1 cellular context compared by ENCODE assay signal in the genomic region with DNA sequence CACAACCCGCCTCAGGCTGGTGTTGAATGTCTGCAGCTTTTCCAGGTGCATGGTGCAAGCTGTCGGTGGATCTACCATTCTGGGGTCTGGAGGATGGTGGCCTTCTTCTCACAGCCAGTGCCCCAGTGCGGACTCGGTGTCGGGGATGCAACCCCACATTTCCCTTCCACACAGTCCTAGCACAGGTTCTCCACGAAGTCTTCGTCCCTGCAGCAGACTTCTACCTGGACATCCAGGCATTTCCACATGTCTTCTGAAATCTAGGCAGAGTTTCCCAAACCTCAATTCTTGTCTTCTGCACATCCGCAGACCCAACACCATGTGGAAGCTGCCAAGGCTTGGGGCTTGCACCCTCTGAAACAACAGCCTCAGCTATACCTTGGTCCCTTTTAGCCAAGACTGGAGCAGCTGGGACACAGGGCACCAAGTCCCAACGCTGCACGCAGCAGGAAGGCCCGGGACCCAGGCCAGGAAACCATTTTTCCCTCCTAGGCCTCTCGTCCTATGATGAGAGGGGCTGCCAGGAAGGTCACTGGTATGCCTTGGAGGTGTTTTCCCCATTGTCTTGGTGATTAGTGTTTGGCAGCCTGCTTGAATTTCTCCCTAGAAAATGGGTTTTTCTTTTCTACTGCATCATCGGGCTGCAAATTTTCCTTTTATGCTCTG.
TF ChIP-seq lines count a peak whose summit lies in the region.

No MANE protein-coding gene starts in this region.

TF ChIP-seq in HEK293, 187 proteins besides CTCF, POLR2A, EP300 and RAD21:
- TF ChIP-seq ZNF544 (tag by site-specific recombination; IDR thresholded peaks at IDR 0.05), result no peak
- peak; percentile 94 for TF ChIP-seq ZNF585B (tag by site-specific recombination; IDR thresholded peaks at IDR 0.05)
- TF ChIP-seq ZNF169 (tag by site-specific recombination; IDR thresholded peaks at IDR 0.05), result no peak
- no peak for TF ChIP-seq ZNF623 (tag by site-specific recombination; IDR thresholded peaks at IDR 0.05)
- TF ChIP-seq SETDB1 (IDR thresholded peaks at IDR 0.05; ENCODE audit: insufficient read length, low read length), result peak; percentile 67
- no peak for TF ChIP-seq SALL2 (tag by site-specific recombination; IDR thresholded peaks at IDR 0.05; ENCODE audit: borderline replicate concordance)
- TF ChIP-seq ZNF292 (tag by site-specific recombination; IDR thresholded peaks at IDR 0.05; ENCODE audit: borderline replicate concordance, low read depth), result no peak
- peak; percentile 57; the same call in 1 of the 2 replicates for TF ChIP-seq TRIM28 (IDR thresholded peaks at IDR 0.05; ENCODE audit: borderline replicate concordance, low read length)
- no peak for TF ChIP-seq GLIS2 (tag by site-specific recombination; IDR thresholded peaks at IDR 0.05)
- TF ChIP-seq OSR2 (tag by site-specific recombination; IDR thresholded peaks at IDR 0.05), result no peak
- TF ChIP-seq ZNF600 (tag by site-specific recombination; IDR thresholded peaks at IDR 0.05), result no peak
- TF ChIP-seq ZNF146 (tag by site-specific recombination; IDR thresholded peaks at IDR 0.05), result no peak
- no peak for TF ChIP-seq ZNF2 (tag by site-specific recombination; IDR thresholded peaks at IDR 0.05)
